In the genomic region with DNA sequence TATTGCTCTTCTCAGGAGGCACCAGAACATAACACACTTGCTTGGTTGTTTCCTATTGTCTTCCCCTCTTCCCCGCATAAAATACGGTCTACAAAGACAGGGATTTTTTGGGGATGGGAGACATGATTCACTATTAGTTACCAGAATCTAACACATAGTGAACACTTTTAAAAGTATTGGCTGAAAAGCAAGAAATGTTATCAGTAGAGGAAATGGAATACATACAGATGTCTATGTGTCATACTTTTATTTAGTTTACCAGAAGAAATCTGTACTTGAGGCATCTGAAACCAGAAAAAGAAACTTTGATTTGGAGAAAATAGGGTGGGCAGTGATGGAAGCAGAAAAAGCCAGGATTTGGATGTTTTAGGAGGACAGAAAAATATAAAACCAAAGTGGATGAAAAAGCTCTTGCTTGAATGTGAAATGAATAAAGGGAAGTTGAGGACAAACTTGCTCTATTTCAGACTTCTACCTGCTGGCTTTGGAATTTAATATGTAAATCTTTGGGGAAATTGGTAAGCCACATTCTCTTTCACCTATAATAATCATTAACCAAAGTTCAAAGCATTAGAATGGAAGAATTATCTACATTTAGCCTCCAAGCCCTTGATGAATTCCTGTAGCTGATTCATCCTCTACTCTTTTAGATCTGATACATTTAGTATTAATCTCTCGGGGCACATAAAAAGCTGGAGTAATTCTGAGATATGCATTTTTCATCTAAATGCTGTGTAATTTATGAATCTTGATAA, we compare ENCODE assay signal across 1 cellular context.
TF ChIP-seq lines count a peak whose summit lies in the region.

No MANE protein-coding gene starts in this region.

TF ChIP-seq in HepG2, 621 proteins besides CTCF, POLR2A, EP300 and RAD21 (continued from another document):
- TF ChIP-seq, protein P1, sequence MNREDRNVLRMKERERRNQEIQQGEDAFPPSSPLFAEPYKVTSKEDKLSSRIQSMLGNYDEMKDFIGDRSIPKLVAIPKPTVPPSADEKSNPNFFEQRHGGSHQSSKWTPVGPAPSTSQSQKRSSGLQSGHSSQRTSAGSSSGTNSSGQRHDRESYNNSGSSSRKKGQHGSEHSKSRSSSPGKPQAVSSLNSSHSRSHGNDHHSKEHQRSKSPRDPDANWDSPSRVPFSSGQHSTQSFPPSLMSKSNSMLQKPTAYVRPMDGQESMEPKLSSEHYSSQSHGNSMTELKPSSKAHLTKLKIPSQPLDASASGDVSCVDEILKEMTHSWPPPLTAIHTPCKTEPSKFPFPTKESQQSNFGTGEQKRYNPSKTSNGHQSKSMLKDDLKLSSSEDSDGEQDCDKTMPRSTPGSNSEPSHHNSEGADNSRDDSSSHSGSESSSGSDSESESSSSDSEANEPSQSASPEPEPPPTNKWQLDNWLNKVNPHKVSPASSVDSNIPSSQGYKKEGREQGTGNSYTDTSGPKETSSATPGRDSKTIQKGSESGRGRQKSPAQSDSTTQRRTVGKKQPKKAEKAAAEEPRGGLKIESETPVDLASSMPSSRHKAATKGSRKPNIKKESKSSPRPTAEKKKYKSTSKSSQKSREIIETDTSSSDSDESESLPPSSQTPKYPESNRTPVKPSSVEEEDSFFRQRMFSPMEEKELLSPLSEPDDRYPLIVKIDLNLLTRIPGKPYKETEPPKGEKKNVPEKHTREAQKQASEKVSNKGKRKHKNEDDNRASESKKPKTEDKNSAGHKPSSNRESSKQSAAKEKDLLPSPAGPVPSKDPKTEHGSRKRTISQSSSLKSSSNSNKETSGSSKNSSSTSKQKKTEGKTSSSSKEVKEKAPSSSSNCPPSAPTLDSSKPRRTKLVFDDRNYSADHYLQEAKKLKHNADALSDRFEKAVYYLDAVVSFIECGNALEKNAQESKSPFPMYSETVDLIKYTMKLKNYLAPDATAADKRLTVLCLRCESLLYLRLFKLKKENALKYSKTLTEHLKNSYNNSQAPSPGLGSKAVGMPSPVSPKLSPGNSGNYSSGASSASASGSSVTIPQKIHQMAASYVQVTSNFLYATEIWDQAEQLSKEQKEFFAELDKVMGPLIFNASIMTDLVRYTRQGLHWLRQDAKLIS (CRISPR knock-in tag; IDR thresholded peaks at IDR 0.05) = no peak
- TF ChIP-seq SSRP1 (CRISPR knock-in tag; IDR thresholded peaks at IDR 0.05) = no peak
